ENCODE assay signal across 8 cellular contexts in genomic region chr10:73997806-73998622, GRCh38. TPM values are rescaled to one million over a fixed set of nuclear protein-coding genes. Genes with fewer than 3 reads are reported as not detected.
DNase-seq lines count a peak whose midpoint lies in the region; ATAC-seq, FAIRE-seq and TF ChIP-seq lines count a peak whose summit lies in the region.

TSS of gene VCL (plus strand) at chr10:73998116. CDS start at chr10:73998208, 92 bp downstream.

- 0 to 1% (median 0%) methylated on average over 7 to 90 of the region's 90 CpGs for WGBS in adrenal gland, 4 donors
- WGBS in heart left ventricle, 4 donors, result 0 to 2% (median 0%) methylated on average over 43 to 90 of the region's 90 CpGs
- 0 to 4% methylated on average over 4 to 34 of the region's 90 CpGs for WGBS in upper lobe of left lung, 2 donors

- no peak for TF ChIP-seq EP300 in upper lobe of left lung (IDR thresholded peaks at IDR 0.05)

- peak; percentile 93 for TF ChIP-seq POLR2A in GM12892 (IDR thresholded peaks at IDR 0.05; ENCODE audit: low read depth, low read length)
- TF ChIP-seq POLR2A in adrenal gland (IDR thresholded peaks at IDR 0.05), result peak; percentile 97
- peak; percentile 84 to 99 for TF ChIP-seq POLR2A in heart left ventricle (IDR thresholded peaks at IDR 0.05)
- TF ChIP-seq POLR2A in upper lobe of left lung (IDR thresholded peaks at IDR 0.05), result peak in 3 of 4 donors; percentile 98 to 100 (median 98)

- H3K4me1 ChIP-seq in adrenal gland (replicated peaks in 1 of 2), result peaks cover 9 to 18% of the 10 kb centered on the region in 2 donors
- peaks cover 0 to 42% (median 26%) of the 10 kb centered on the region in 12 donors for H3K4me1 ChIP-seq in heart left ventricle
- H3K4me1 ChIP-seq in upper lobe of left lung, result peaks cover 24 to 54% (median 34%) of the 10 kb centered on the region in 4 donors

- H3K27me3 ChIP-seq in adrenal gland, result no peaks in the 10 kb centered on the region
- H3K27me3 ChIP-seq in heart left ventricle, result no peaks in the 10 kb centered on the region
- H3K27me3 ChIP-seq in upper lobe of left lung, result no peaks in the 10 kb centered on the region

- H3K9me3 ChIP-seq in adrenal gland (replicated peaks in 1 of 3), result no peaks in the 10 kb centered on the region
- no peaks in the 10 kb centered on the region for H3K9me3 ChIP-seq in heart left ventricle
- no peaks in the 10 kb centered on the region for H3K9me3 ChIP-seq in upper lobe of left lung

- H3K27ac ChIP-seq in adrenal gland, result peak within 1 kb of the TSS; percentile 83 to 95 (median 88)
- peak within 1 kb of the TSS; percentile 78 to 99 (median 93) for H3K27ac ChIP-seq in heart left ventricle
- peak within 1 kb of the TSS; percentile 87 to 98 (median 92) for H3K27ac ChIP-seq in upper lobe of left lung

- peak; percentile 83 for FAIRE-seq in GM12892 (lab: Jason Lieb, UNC)

- intact Hi-C loops in adrenal gland (cut with DNase I), result no loop called here
- intact Hi-C loops in heart left ventricle (cut with DNase I), result loop anchor here in 6 of 10 donors (5.0 to 10.0 kb wide), 6 partner anchors 49 to 111 kb away; no protein-coding TSS in a partner anchor
- intact Hi-C loops in posterior cingulate gyrus (cut with DNase I), result loop anchor here (5.0 kb wide), 1 partner anchor 79 kb away; no protein-coding TSS in a partner anchor

- TF ChIP-seq CTCF in adrenal gland (IDR thresholded peaks at IDR 0.05), result peak in 1 of 6 experiments; percentile 21
- TF ChIP-seq CTCF in heart left ventricle (IDR thresholded peaks at IDR 0.05), result no peak
- peak in 2 of 6 experiments; percentile 20 to 34 for TF ChIP-seq CTCF in upper lobe of left lung (IDR thresholded peaks at IDR 0.05)

- DNase-seq in GM12892 (ENCODE audit: insufficient read length) (peak; percentile 88), NCI-H146 (lab: John Stamatoyannopoulos, UW) (peak; percentile 98), T-helper 1 cell (peak; percentile 93 to 95 (median 93)), adrenal gland (peak; percentile 98 to 99 (median 98)), heart left ventricle (peak; percentile 98 to 99 (median 98)), posterior cingulate gyrus (peak; percentile 93 to 100 (median 96)), upper lobe of left lung (peak; percentile 99 to 100)

- peak; percentile 96 for ATAC-seq in HG02852 (IDR thresholded peaks at IDR 0.05; ENCODE audit: unreplicated experiment)
- peak; percentile 96 to 97 (median 97) for ATAC-seq in heart left ventricle
- peak; percentile 97 to 99 for ATAC-seq in upper lobe of left lung (ENCODE audit: low FRiP score in 2 of 2)

- peak within 1 kb of the TSS; percentile 29 to 95 (median 48) for H3K4me3 ChIP-seq in adrenal gland
- H3K4me3 ChIP-seq in heart left ventricle, result peak within 1 kb of the TSS; percentile 77 to 98 (median 94)
- peak within 1 kb of the TSS; percentile 56 to 96 (median 82) for H3K4me3 ChIP-seq in upper lobe of left lung

- H3K36me3 ChIP-seq in adrenal gland (replicated peaks in 1 of 2) (no peaks in the 10 kb centered on the region), heart left ventricle (peaks cover 0 to under 1% (median 0%) of the 10 kb centered on the region in 9 donors), upper lobe of left lung (no peaks in the 10 kb centered on the region)

RNA-seq across cellular contexts. Expression of gene VCL, which starts in this region (rescaled TPM):
- 14.2 TPM for polyA plus RNA-seq in GM12892 (2012; ENCODE audit: missing spikeins)
- total RNA-seq in adrenal gland (10 to 100 TPM; 30.6 to 90.7 (median 46.5) TPM), heart left ventricle (100 to 1,000 TPM; 215 to 543 (median 273) TPM), upper lobe of left lung (100 to 1,000 TPM in 5 of 6 donors, 10 to 100 TPM in 1; 76.5 to 214 (median 133) TPM)
- polyA plus RNA-seq in adrenal gland (10 to 100 TPM; 14.3 to 36.4 (median 16.7) TPM), heart left ventricle (100 to 1,000 TPM in 1 of 2 donors, 10 to 100 TPM in 1; 84.5 to 363 TPM)

Comparison
In these comparisons a context has a peak if more than half of its experiments do, and no peak if none do; other contexts are left out.
1. Peak in every context shown above with its lines: DNase-seq, ATAC-seq, H3K4me3 ChIP-seq and H3K27ac ChIP-seq.
2. intact Hi-C loops: an anchor here in heart left ventricle (5.0 to 10.0 kb wide) and posterior cingulate gyrus (5.0 kb wide); none called in adrenal gland.